12 cellular contexts compared by ENCODE assay signal in the genomic region with DNA sequence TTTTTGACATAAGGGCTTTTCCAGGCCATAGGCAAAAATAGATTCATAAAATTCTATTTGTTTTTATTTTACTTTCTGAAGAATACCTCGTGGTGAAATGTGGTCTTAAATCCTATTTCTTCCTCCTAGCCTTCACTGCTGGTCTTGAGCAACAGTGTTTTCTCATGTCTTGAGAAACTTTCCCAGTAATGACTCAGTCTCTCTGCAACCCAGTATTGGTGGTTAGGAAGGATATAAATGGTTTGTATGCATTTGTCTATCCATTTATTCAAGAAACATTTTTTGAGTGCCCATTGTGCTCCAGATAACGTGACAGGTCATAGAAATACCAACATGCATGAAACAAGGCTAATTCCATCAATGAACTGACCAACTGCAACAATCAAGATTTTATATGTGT.
"Had no signal": no experiment of that assay in that cellular context is flagged by ENCODE, and none has a peak within 500 bp of the region (broad histone marks: within the 10 kb centered on the region; RNA-seq: fewer than 3 reads in every experiment).

No MANE protein-coding gene starts in this region.

- DNase-seq: dermis blood vessel endothelial cell; effector CD4-positive, alpha-beta T cell; endodermal cell; foreskin melanocyte; head of caudate nucleus; kidney; natural killer cell; posterior cingulate gyrus; sigmoid colon; stimulated activated CD4-positive, alpha-beta T cell treated with anti-CD3 and anti-CD28 coated beads, Interleukin-12 subunit alpha, Interleukin-12 subunit beta, amount 100 ng/mL, for 4 hours; stimulated activated naive CD4-positive, alpha-beta T cell treated with Interleukin-2 at 50 U/mL for 16 hours; trophoblast cell had no signal

- ATAC-seq: natural killer cell had no signal
